ENCODE assay signal across 8 cellular contexts in genomic region chr21:46639489-46640386, GRCh38. TPM values are rescaled to one million over a fixed set of nuclear protein-coding genes. Genes with fewer than 3 reads are reported as not detected.
DNase-seq lines count a peak whose midpoint lies in the region; ATAC-seq, FAIRE-seq and TF ChIP-seq lines count a peak whose summit lies in the region.
"Had no signal": no experiment of that assay in that cellular context is flagged by ENCODE, and none has a peak within 500 bp of the region (broad histone marks: within the 10 kb centered on the region; RNA-seq: fewer than 3 reads in every experiment).

No MANE protein-coding gene starts in this region.

- no TSS peak for BruUV-seq in GM12878 (replicated peaks; lab: Mats Ljungman, UMichigan)

- no peak overlapping the region for H4K5ac ChIP-seq in mesendoderm (ENCODE audit: low read length)

- POLR2A ChIA-PET in GM12878 (lab: Charles Lee): interaction anchor here (0.6 kb wide), 2 partner anchors 80 to 120 kb away, joined by 3 to 6 read pairs; no protein-coding TSS in a partner anchor

- H3K9ac ChIP-seq in MM.1S (ENCODE audit: low read length) (no peak overlapping the region), GM12878 (ENCODE audit: control insufficient read depth, insufficient read depth, low read length) (no peak overlapping the region), mesendoderm (ENCODE audit: low read length) (no peak overlapping the region)

- H3K79me1 ChIP-seq in mesendoderm (ENCODE audit: low read length): peaks cover 9% of the 10 kb centered on the region

- no peak overlapping the region for H3K23ac ChIP-seq in mesendoderm (ENCODE audit: low read length)

- H3K27ac ChIP-seq in MM.1S (ENCODE audit: low read length) (no peak overlapping the region), GM12878 (ENCODE audit: control insufficient read depth, insufficient read depth) (no peak overlapping the region), mesendoderm (ENCODE audit: low read depth, low read length) (no peak overlapping the region)

- ATAC-seq in GM12878: no peak

- CTCF ChIA-PET in GM12878 (lab: Yijun Ruan, JAX): interaction anchor here (0.6 to 1.7 kb wide), 6 partner anchors 16 to 496 kb away, joined by 3 to 16 read pairs (median 4); no protein-coding TSS in a partner anchor

- no peak overlapping the region for H2BK5ac ChIP-seq in mesendoderm (ENCODE audit: low read length)

- H3K4me3 ChIP-seq in MM.1S (ENCODE audit: low read length) (no peak overlapping the region), GM12878 (no peak overlapping the region), mesendoderm (ENCODE audit: low read length) (no peak overlapping the region)

- no peaks in the 10 kb centered on the region for H3K9me2 ChIP-seq in MM.1S (replicated peaks; ENCODE audit: insufficient read depth, low read length)

- H2BK120ac ChIP-seq in mesendoderm (ENCODE audit: low read depth, low read length): no peak overlapping the region

- no peak overlapping the region for H3K4me2 ChIP-seq in MM.1S (ENCODE audit: low read depth, low read length)
- 0 out of 2 replicates have a peak overlapping the region, but pooled peaks have one; percentile 22 for H3K4me2 ChIP-seq in GM12878 (ENCODE audit: control insufficient read depth, insufficient read depth)
- no peak overlapping the region for H3K4me2 ChIP-seq in mesendoderm (ENCODE audit: low read length)

- peaks cover 11% of the 10 kb centered on the region for H3K4me1 ChIP-seq in MM.1S (ENCODE audit: low read length)
- H3K4me1 ChIP-seq in GM12878 (ENCODE audit: control insufficient read depth, insufficient read depth, low read length): no peaks in the 10 kb centered on the region
- H3K4me1 ChIP-seq in mesendoderm (ENCODE audit: control insufficient read depth, low read depth, low read length): no peaks in the 10 kb centered on the region

- 96% methylated on average over 8 of the region's 8 CpGs for WGBS in GM12878 (ENCODE audit: insufficient coverage, insufficient replicate concordance, low lambda C conversion rate, missing lambda C conversion rate)
- WGBS in mesendoderm (ENCODE audit: extremely low coverage, insufficient coverage, low lambda C conversion rate): 100% methylated on average over 3 of the region's 8 CpGs

- 0 out of 2 replicates have a peak, but pooled peaks have one; percentile 26 for TF ChIP-seq RAD21 in GM12878 (IDR thresholded peaks at IDR 0.05; ENCODE audit: insufficient read depth, low read depth, low read length)

- TF ChIP-seq CTCF in MM.1S (IDR thresholded peaks at IDR 0.05; ENCODE audit: low read length): peak; percentile 39
- TF ChIP-seq CTCF in GM12878 (IDR thresholded peaks at IDR 0.05 in 2 of 3, conservative IDR thresholded peaks at IDR 0.05 in 1 of 3; ENCODE audit: control insufficient read depth in 2 of 3, extremely low read depth in 1 of 3, insufficient read depth in 1 of 3, low read depth in 3 of 3, low read length in 3 of 3): peak in 2 of 3 experiments; percentile 10 to 15; a peak in 2 of 6 replicates

- H3K79me2 ChIP-seq in MM.1S (ENCODE audit: low read length) (0 out of 2 replicates have a peak, but pooled peaks cover 3% of the 10 kb centered on the region), GM12878 (ENCODE audit: control insufficient read depth, insufficient read depth, low read length) (peaks cover 12% of the 10 kb centered on the region), mesendoderm (ENCODE audit: control insufficient read depth, insufficient read depth, low read length) (peaks cover 5% of the 10 kb centered on the region)

- no peak overlapping the region for H4K8ac ChIP-seq in mesendoderm (ENCODE audit: low read depth, low read length)

- H3K18ac ChIP-seq in mesendoderm (ENCODE audit: low read length): no peak overlapping the region

- no peak for TF ChIP-seq EP300 in GM12878 (IDR thresholded peaks at IDR 0.05; ENCODE audit: borderline replicate concordance in 1 of 2, control insufficient read depth in 1 of 2, low read depth in 2 of 2, low read length in 2 of 2)

- FAIRE-seq in GM12878 (lab: Jason Lieb, UNC): no peak

- no peak overlapping the region for H3K4ac ChIP-seq in mesendoderm (ENCODE audit: low read depth, low read length)

- intact Hi-C loops in GM12878 (cut with micrococcal nuclease; ENCODE audit: unreplicated experiment): no loop called here

- no peaks in the 10 kb centered on the region for H3K9me3 ChIP-seq in MM.1S (replicated peaks; ENCODE audit: insufficient read depth, low read length)
- no peaks in the 10 kb centered on the region for H3K9me3 ChIP-seq in GM12878 (replicated peaks; ENCODE audit: control insufficient read depth, insufficient read depth, low read length)

- H3F3A ChIP-seq in MM.1S (ENCODE audit: insufficient read depth, low read length): no peaks in the 10 kb centered on the region

- H4K20me1 ChIP-seq in MM.1S (ENCODE audit: insufficient read depth, low read length) (no peaks in the 10 kb centered on the region), GM12878 (ENCODE audit: control insufficient read depth, insufficient read depth) (no peaks in the 10 kb centered on the region)

- no peak overlapping the region for H2BK15ac ChIP-seq in mesendoderm (replicated peaks; ENCODE audit: low read depth)

- in situ Hi-C loops in GM12878 (cut with MboI): no loop called here

- H3K36me3 ChIP-seq in MM.1S (replicated peaks; ENCODE audit: insufficient read depth, low read length): no peaks in the 10 kb centered on the region
- peaks cover 1 to 12% of the 10 kb centered on the region in 2 experiments; a peak in 3 of 4 replicates for H3K36me3 ChIP-seq in GM12878 (ENCODE audit: control insufficient read depth in 2 of 2, insufficient read depth in 2 of 2, low read length in 1 of 2)
- peaks cover 2% of the 10 kb centered on the region for H3K36me3 ChIP-seq in mesendoderm (ENCODE audit: control insufficient read depth, insufficient read depth, low read length)

- no peak overlapping the region for H3K56ac ChIP-seq in mesendoderm (ENCODE audit: low read length)

- no peak overlapping the region for H2AK5ac ChIP-seq in mesendoderm (ENCODE audit: low read length)

- H3K27me3 ChIP-seq in MM.1S (replicated peaks; ENCODE audit: insufficient read depth, low read length): no peaks in the 10 kb centered on the region
- H3K27me3 ChIP-seq in GM12878 (replicated peaks in 1 of 2; ENCODE audit: control insufficient read depth in 2 of 2, insufficient read depth in 2 of 2, low read length in 1 of 2): no peaks in the 10 kb centered on the region
- no peaks in the 10 kb centered on the region for H3K27me3 ChIP-seq in mesendoderm (ENCODE audit: insufficient read depth, low read length, poor library complexity)

- RAD21 ChIA-PET in GM12878 (lab: Charles Lee; ENCODE audit: unreplicated experiment): interaction anchor here (0.8 to 1.4 kb wide), 4 partner anchors 31 to 496 kb away, joined by 3 to 5 read pairs (median 3); partner anchors contain the start of gene DIP2A

- DNase-seq in DMS114 treated with DMSO at 0.1 percent for 48 hours (lab: John Stamatoyannopoulos, UW; ENCODE audit: unreplicated experiment) (peak; percentile 12), MM.1S (no peak), GM12878 (ENCODE audit: low read depth, low spot score) (no peak), myocyte (ENCODE audit: low read depth) (peak; percentile 33), mesendoderm (no peak), DMS79 treated with DMSO at 0.1 percent for 48 hours (lab: John Stamatoyannopoulos, UW) (no peak), COLO829 (ENCODE audit: low spot score) (no peak)
- DNase-seq: naive B cell had no signal

- H2AFZ ChIP-seq in MM.1S (ENCODE audit: low read length) (no peak overlapping the region), GM12878 (ENCODE audit: control insufficient read depth, low read depth, low read length) (no peak overlapping the region)

- SMC1A ChIA-PET in GM12878 (lab: Charles Lee; ENCODE audit: uncharacterized antibody, unreplicated experiment): interaction anchor here (0.7 to 4.1 kb wide), 8 partner anchors 10 to 181 kb away, joined by 3 to 17 read pairs (median 3); partner anchors contain the start of gene DIP2A

- TF ChIP-seq POLR2A in GM12878 (IDR thresholded peaks at IDR 0.05; ENCODE audit: low read depth, low read length): no peak

RNA-seq across cellular contexts. Expression of gene PRMT2, which starts 4.3 kb away (rescaled TPM):
- total RNA-seq in GM12878 (2013; cell fraction: nucleolus; rRNA removed): 83.7 and 91.1 TPM in 2 replicates
- total RNA-seq in GM12878 (2014; rRNA removed) (27.8 and 31.7 TPM in 2 replicates), GM12878 (2014; rRNA removed; fragmentation: Illumina TruSeq; extraction: Trizol) (31.1 and 32.6 TPM in 2 replicates), GM12878 (2021) (34.2 and 37.2 TPM in 2 replicates), myocyte (121 and 142 TPM in 2 replicates)
- polyA plus RNA-seq in GM12878 (2011; ENCODE audit: low read depth): 38.1 TPM
- polyA plus RNA-seq in GM12878 (2011; rRNA removed) (40.6 and 44.0 TPM in 2 replicates), GM12878 (2014; fragmentation: Illumina TruSeq; extraction: Trizol) (23.5 and 35.2 TPM in 2 replicates), GM12878 (2014; fragmentation: Nextera tagmentation; extraction: Ambion mirVana) (10 to 100 TPM; 16.1 to 24.1 TPM), GM12878 (2014; rRNA removed) (36.4 and 40.4 TPM in 2 replicates), GM12878 (2016; fragmentation: Nextera tagmentation; extraction: Ambion mirVana) (10 to 100 TPM; 47.3 to 48.6 TPM)
- polyA plus RNA-seq in GM12878 (2011; cell fraction: cytosol; rRNA removed): 51.5 and 58.0 TPM in 2 replicates
- 78.9 and 89.1 TPM in 2 replicates for polyA plus RNA-seq in GM12878 (2011; cell fraction: nucleus; rRNA removed)
- polyA plus RNA-seq in GM12878 (2012): 45.0 and 48.0 TPM in 2 replicates
- 37.5 and 44.9 TPM in 2 replicates for polyA minus RNA-seq in GM12878 (2011; rRNA and poly(A)+ RNA removed)
- 7.9 and 9.2 TPM in 2 replicates for polyA minus RNA-seq in GM12878 (2011; cell fraction: cytosol; rRNA and poly(A)+ RNA removed)
- 17.4 and 27.7 TPM in 2 replicates for polyA minus RNA-seq in GM12878 (2011; cell fraction: nucleus; rRNA and poly(A)+ RNA removed)
- polyA plus RNA-seq in myocyte (2012): 184 TPM
- polyA plus RNA-seq in mesendoderm (2013, experiment 1 of 2): 27.8 TPM
- polyA plus RNA-seq in mesendoderm (2013, experiment 2 of 2): 28.0 TPM

RNA-seq across cellular contexts. Expression of gene S100B, which starts 34.9 kb away (rescaled TPM):
- not detected in 2 replicates for total RNA-seq in GM12878 (2013; cell fraction: nucleolus; rRNA removed)
- total RNA-seq in GM12878 (2014; rRNA removed): not detected in 2 replicates
- total RNA-seq in GM12878 (2014; rRNA removed; fragmentation: Illumina TruSeq; extraction: Trizol): 0.22 TPM in 1 of 2 replicates, not detected in the other
- not detected in 2 replicates for total RNA-seq in GM12878 (2021)
- not detected for polyA plus RNA-seq in GM12878 (2011; ENCODE audit: low read depth)
- not detected in 2 replicates for polyA plus RNA-seq in GM12878 (2011; rRNA removed)
- polyA plus RNA-seq in GM12878 (2011; cell fraction: cytosol; rRNA removed): not detected in 2 replicates
- not detected in 2 replicates for polyA plus RNA-seq in GM12878 (2011; cell fraction: nucleus; rRNA removed)
- polyA plus RNA-seq in GM12878 (2012): not detected in 2 replicates
- not detected in 2 replicates for polyA plus RNA-seq in GM12878 (2014; fragmentation: Illumina TruSeq; extraction: Trizol)
- polyA plus RNA-seq in GM12878 (2014; fragmentation: Nextera tagmentation; extraction: Ambion mirVana): under 1 TPM in 1 of 2 experiments, not detected in 1; 0.11 TPM
- not detected in 2 replicates for polyA plus RNA-seq in GM12878 (2014; rRNA removed)
- polyA plus RNA-seq in GM12878 (2016; fragmentation: Nextera tagmentation; extraction: Ambion mirVana): not detected
- polyA minus RNA-seq in GM12878 (2011; rRNA and poly(A)+ RNA removed): not detected in 2 replicates
- polyA minus RNA-seq in GM12878 (2011; cell fraction: cytosol; rRNA and poly(A)+ RNA removed): not detected in 2 replicates
- not detected in 2 replicates for polyA minus RNA-seq in GM12878 (2011; cell fraction: nucleus; rRNA and poly(A)+ RNA removed)
- total RNA-seq in myocyte: not detected in 2 replicates
- polyA plus RNA-seq in myocyte (2012): not detected
- polyA plus RNA-seq in mesendoderm (2013, experiment 1 of 2): 0.35 TPM
- 0.18 TPM for polyA plus RNA-seq in mesendoderm (2013, experiment 2 of 2)

Comparison
In these comparisons a context has a peak if more than half of its experiments do, and no peak if none do; other contexts are left out.
1. DNase-seq: peak in DMS114 treated with DMSO at 0.1 percent for 48 hours (single experiment) and myocyte (single experiment); none in MM.1S (single experiment), GM12878 (single experiment), mesendoderm (single experiment), DMS79 treated with DMSO at 0.1 percent for 48 hours (single experiment) and COLO829 (single experiment).